17 cellular contexts compared by ENCODE assay signal in the genomic region with DNA sequence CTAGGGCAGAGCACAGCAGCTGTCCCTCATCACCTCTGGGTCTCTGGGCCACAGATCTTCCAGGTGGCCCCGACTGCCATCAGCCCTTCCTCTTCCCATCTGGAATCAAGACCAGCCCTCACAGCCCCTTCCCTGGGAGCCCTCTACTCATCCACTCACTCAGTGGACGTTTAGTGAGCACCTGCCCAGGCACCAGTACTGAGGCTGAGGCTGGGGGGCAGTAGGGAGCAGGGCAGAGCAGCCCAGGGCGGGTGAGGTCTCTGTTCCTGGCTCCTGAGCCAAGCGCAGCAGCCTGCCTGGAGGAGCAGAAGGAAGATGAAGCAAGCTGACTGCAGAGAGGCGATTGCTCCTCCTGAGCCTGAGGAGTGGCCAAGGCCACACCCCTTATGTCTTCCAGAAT. TPM values are rescaled to one million over a fixed set of nuclear protein-coding genes. Genes with fewer than 3 reads are reported as not detected.
DNase-seq lines count a peak whose midpoint lies in the region; ATAC-seq and TF ChIP-seq lines count a peak whose summit lies in the region.
"Had no signal": no experiment of that assay in that cellular context is flagged by ENCODE, and none has a peak within 500 bp of the region (broad histone marks: within the 10 kb centered on the region; RNA-seq: fewer than 3 reads in every experiment).

No MANE protein-coding gene starts in this region.

- H3K9me3 ChIP-seq in GM23248 (ENCODE audit: low read depth) (no peaks in the 10 kb centered on the region), colonic mucosa (no peaks in the 10 kb centered on the region)
- H3K9me3 ChIP-seq: mucosa of descending colon, SJSA1, suprapubic skin had no signal

- WGBS in GM23248 (ENCODE audit: low coverage in 1 of 2, low lambda C conversion rate in 2 of 2, missing lambda C conversion rate in 2 of 2), 2 experiments, result 49 to 58% methylated on average over 5 of the region's 5 CpGs

- H3K4me1 ChIP-seq in GM23248 (ENCODE audit: insufficient read depth), result no peaks in the 10 kb centered on the region
- H3K4me1 ChIP-seq in colonic mucosa, result no peaks in the 10 kb centered on the region
- H3K4me1 ChIP-seq: SJSA1 had no signal

- TF ChIP-seq CTCF in colonic mucosa (IDR thresholded peaks at IDR 0.05), result no peak

- no peaks in the 10 kb centered on the region for H3K79me2 ChIP-seq in GM23248 (ENCODE audit: insufficient read depth)

- no peak overlapping the region for H3K27ac ChIP-seq in GM23248
- no peak overlapping the region for H3K27ac ChIP-seq in colonic mucosa
- H3K27ac ChIP-seq: 22Rv1, SJSA1, suprapubic skin had no signal

- H3K27me3 ChIP-seq in GM23248 (replicated peaks; ENCODE audit: insufficient read depth), result peaks cover 9% of the 10 kb centered on the region
- peaks cover 29% of the 10 kb centered on the region for H3K27me3 ChIP-seq in colonic mucosa

- intact Hi-C loops in colonic mucosa (cut with DNase I), result no loop called here

- H4K20me1 ChIP-seq in GM23248 (ENCODE audit: insufficient read depth), result no peaks in the 10 kb centered on the region

- ATAC-seq in esophagus mucosa, result peak; percentile 24
- ATAC-seq: mucosa of descending colon had no signal

- DNase-seq in DMS 273 (lab: John Stamatoyannopoulos, UW; ENCODE audit: unreplicated experiment) (peak; percentile 25), DMS 273 treated with DMSO at 0.1 percent for 48 hours (lab: John Stamatoyannopoulos, UW) (no peak), HuH-7.5 (ENCODE audit: low spot score) (peak; percentile 66), GM23248 (no peak), colonic mucosa (no peak)
- DNase-seq: activated B cell treated with CpG ODN at 0.5 μM for 24 hours; activated naive CD4-positive, alpha-beta T cell; central memory CD4-positive, alpha-beta T cell; NCI-H1417; NCI-H69 had no signal

- H3K4me2 ChIP-seq in GM23248 (ENCODE audit: unreplicated experiment), result no peak overlapping the region

- H2AFZ ChIP-seq in GM23248, result no peak overlapping the region

- H3K4me3 ChIP-seq in GM23248 (no peak overlapping the region), colonic mucosa (no peak overlapping the region)
- H3K4me3 ChIP-seq: mucosa of descending colon, SJSA1, suprapubic skin had no signal

- in situ Hi-C loops in GM23248 (cut with MboI), result no loop called here

- H3K9ac ChIP-seq in GM23248, result no peak overlapping the region
- no peak overlapping the region for H3K9ac ChIP-seq in colonic mucosa (ENCODE audit: low read depth in 2 of 2, low read length in 2 of 2)

- H3F3A ChIP-seq in GM23248 (ENCODE audit: insufficient read depth), result no peaks in the 10 kb centered on the region

- H3K9me2 ChIP-seq in GM23248 (ENCODE audit: insufficient read depth), result no peaks in the 10 kb centered on the region

- H3K36me3 ChIP-seq in GM23248 (ENCODE audit: low read depth), result no peaks in the 10 kb centered on the region
- H3K36me3 ChIP-seq in colonic mucosa, result no peaks in the 10 kb centered on the region
- H3K36me3 ChIP-seq: SJSA1, suprapubic skin had no signal

RNA-seq across cellular contexts. Expression of gene MAPK8IP2, which starts 5.5 kb away (rescaled TPM):
- 2.3 TPM for total RNA-seq in esophagus mucosa
- 0.38 TPM in 1 of 2 replicates, not detected in the other for total RNA-seq in GM23248 (2014; rRNA removed; shearing (Covaris generic))
- polyA plus RNA-seq in GM23248 (2016; fragmentation: Nextera tagmentation; extraction: Ambion mirVana), result 0.06 and 0.09 TPM in 2 replicates
- total RNA-seq in colonic mucosa, result 1 to 10 TPM; 1.2 to 1.4 TPM

RNA-seq across cellular contexts. Expression of gene ARSA, which starts 21.8 kb away (rescaled TPM):
- total RNA-seq in esophagus mucosa (30.1 TPM), colonic mucosa (10 to 100 TPM; 40.6 to 61.0 TPM)
- total RNA-seq in GM23248 (2014; rRNA removed; shearing (Covaris generic)), result 59.6 and 59.7 TPM in 2 replicates
- 31.7 and 32.9 TPM in 2 replicates for polyA plus RNA-seq in GM23248 (2016; fragmentation: Nextera tagmentation; extraction: Ambion mirVana)

RNA-seq across cellular contexts. Expression of gene CHKB, which starts 23.5 kb away (rescaled TPM):
- total RNA-seq in esophagus mucosa, result 31.4 TPM
- total RNA-seq in GM23248 (2014; rRNA removed; shearing (Covaris generic)), result 38.7 and 41.3 TPM in 2 replicates
- polyA plus RNA-seq in GM23248 (2016; fragmentation: Nextera tagmentation; extraction: Ambion mirVana), result 30.7 and 41.7 TPM in 2 replicates
- total RNA-seq in colonic mucosa, result 10 to 100 TPM; 52.6 to 89.7 TPM

RNA-seq across cellular contexts. Expression of gene CPT1B, which starts 27.9 kb away (rescaled TPM):
- total RNA-seq in esophagus mucosa (12.1 TPM), colonic mucosa (10 to 100 TPM; 20.1 to 21.7 TPM)
- 1.6 and 2.9 TPM in 2 replicates for total RNA-seq in GM23248 (2014; rRNA removed; shearing (Covaris generic))
- polyA plus RNA-seq in GM23248 (2016; fragmentation: Nextera tagmentation; extraction: Ambion mirVana), result 1.0 and 1.3 TPM in 2 replicates

RNA-seq across cellular contexts. Expression of gene SYCE3, which starts 43.4 kb away (rescaled TPM):
- not detected for total RNA-seq in esophagus mucosa
- total RNA-seq in GM23248 (2014; rRNA removed; shearing (Covaris generic)), result not detected in 2 replicates
- polyA plus RNA-seq in GM23248 (2016; fragmentation: Nextera tagmentation; extraction: Ambion mirVana), result 0.49 and 0.80 TPM in 2 replicates
- total RNA-seq in colonic mucosa, result not detected
- total RNA-seq: activated B cell treated with CpG ODN at 0.5 μM for 24 hours, mucosa of descending colon, renal cortical epithelial cell, SJSA1, suprapubic skin had no signal
- polyA plus RNA-seq: fibroblast of lung had no signal

Comparison
In these comparisons a context has a peak if more than half of its experiments do, and no peak if none do; other contexts are left out.
1. DNase-seq: peak in DMS 273 (single experiment) and HuH-7.5 (single experiment); none in DMS 273 treated with DMSO at 0.1 percent for 48 hours (single experiment), GM23248 (single experiment) and colonic mucosa (single experiment).